Comparison of ENCODE assay signal across 32 cellular contexts in genomic region chr6:89522778-89523177, GRCh38.
"Had no signal": no experiment of that assay in that cellular context is flagged by ENCODE, and none has a peak within 500 bp of the region (broad histone marks: within the 10 kb centered on the region; RNA-seq: fewer than 3 reads in every experiment).

No MANE protein-coding gene starts in this region.

- H3K4me3 Mint-ChIP-seq: activated CD4-positive, alpha-beta T cell treated with anti-CD3 and anti-CD28 coated beads, Interleukin-2, amount 10 ng/mL, durations not matched to agents 24 days and 14 days; activated CD8-positive, alpha-beta T cell treated with anti-CD3 and anti-CD28 coated beads for 36 hours; activated naive CD4-positive, alpha-beta T cell treated with anti-CD3 and anti-CD28 coated beads, Interleukin-2, amount 10 ng/mL, durations not matched to agents 7 days and 5 days; activated naive CD8-positive, alpha-beta T cell; activated naive CD8-positive, alpha-beta T cell treated with anti-CD3 and anti-CD28 coated beads, Interleukin-2, amount 50 U/mL, for 24 hours; activated T-cell treated with anti-CD3 and anti-CD28 coated beads, Interleukin-2, amount 50 U/mL, for 24 hours; activated T-helper 1 cell treated with anti-CD3 and anti-CD28 coated beads, Interleukin-12 subunit alpha, Interleukin-12 subunit beta, Interleukin-2, Interleukin-4 antibody, amounts not matched to agents 30 ng/mL and 10 ng/mL and 1 ng/mL, durations not matched to agents 14 hours and 24 hours and 36 hours; brain had no signal

- H3K4me3 ChIP-seq: SJCRH30, SK-N-MC had no signal

- H3K27ac ChIP-seq: SJCRH30, SK-N-MC had no signal

- H3K9me3 Mint-ChIP-seq: activated CD8-positive, alpha-beta T cell treated with anti-CD3 and anti-CD28 coated beads for 36 hours; activated naive CD4-positive, alpha-beta T cell treated with anti-CD3 and anti-CD28 coated beads, Interleukin-2, amount 10 ng/mL, durations not matched to agents 7 days and 5 days; activated naive CD8-positive, alpha-beta T cell treated with anti-CD3 and anti-CD28 coated beads, Interleukin-2, amount 50 U/mL, for 24 hours; activated T-cell treated with anti-CD3 and anti-CD28 coated beads, Interleukin-2, amount 50 U/mL, for 24 hours; activated T-helper 1 cell treated with anti-CD3 and anti-CD28 coated beads, Interleukin-12 subunit alpha, Interleukin-12 subunit beta, Interleukin-2, Interleukin-4 antibody, amounts not matched to agents 30 ng/mL and 10 ng/mL and 1 ng/mL, durations not matched to agents 14 hours and 24 hours and 36 hours; brain had no signal

- H3K27ac Mint-ChIP-seq: activated CD4-positive, alpha-beta T cell treated with anti-CD3 and anti-CD28 coated beads, Interleukin-2, amount 10 ng/mL, durations not matched to agents 24 days and 14 days; activated CD8-positive, alpha-beta T cell treated with anti-CD3 and anti-CD28 coated beads for 36 hours; activated naive CD4-positive, alpha-beta T cell treated with anti-CD3 and anti-CD28 coated beads, Interleukin-2, amount 10 ng/mL, durations not matched to agents 7 days and 5 days; activated naive CD8-positive, alpha-beta T cell; activated naive CD8-positive, alpha-beta T cell treated with anti-CD3 and anti-CD28 coated beads, Interleukin-2, amount 50 U/mL, for 24 hours; activated T-cell treated with anti-CD3 and anti-CD28 coated beads, Interleukin-2, amount 50 U/mL, for 24 hours; activated T-helper 1 cell treated with anti-CD3 and anti-CD28 coated beads, Interleukin-12 subunit alpha, Interleukin-12 subunit beta, Interleukin-2, Interleukin-4 antibody, amounts not matched to agents 30 ng/mL and 10 ng/mL and 1 ng/mL, durations not matched to agents 14 hours and 24 hours and 36 hours; brain had no signal

- H3K27me3 Mint-ChIP-seq: activated CD8-positive, alpha-beta T cell treated with anti-CD3 and anti-CD28 coated beads for 36 hours; activated naive CD8-positive, alpha-beta T cell; activated naive CD8-positive, alpha-beta T cell treated with anti-CD3 and anti-CD28 coated beads, Interleukin-2, amount 50 U/mL, for 24 hours; activated T-cell treated with anti-CD3 and anti-CD28 coated beads, Interleukin-2, amount 50 U/mL, for 24 hours; brain had no signal

- H3K9me3 ChIP-seq: SJCRH30 had no signal

- ATAC-seq: activated CD8-positive, alpha-beta T cell treated with anti-CD3 and anti-CD28 coated beads for 36 hours; activated naive CD8-positive, alpha-beta T cell treated with anti-CD3 and anti-CD28 coated beads, Interleukin-2, amount 50 U/mL, for 24 hours; Panc1 had no signal

- H3K4me1 ChIP-seq: SJCRH30 had no signal

- H3K36me3 ChIP-seq: SJCRH30 had no signal

- H3K4me1 Mint-ChIP-seq: activated CD4-positive, alpha-beta T cell treated with anti-CD3 and anti-CD28 coated beads, Interleukin-2, amount 10 ng/mL, durations not matched to agents 24 days and 14 days; activated naive CD4-positive, alpha-beta T cell treated with anti-CD3 and anti-CD28 coated beads, Interleukin-2, amount 10 ng/mL, durations not matched to agents 7 days and 5 days; activated naive CD8-positive, alpha-beta T cell treated with anti-CD3 and anti-CD28 coated beads, Interleukin-2, amount 50 U/mL, for 24 hours had no signal

- H3K36me3 Mint-ChIP-seq: activated naive CD4-positive, alpha-beta T cell treated with anti-CD3 and anti-CD28 coated beads, Interleukin-2, amount 10 ng/mL, durations not matched to agents 7 days and 5 days; activated naive CD8-positive, alpha-beta T cell; brain had no signal

- DNase-seq: activated CD4-positive, alpha-beta T cell treated with anti-CD3 and anti-CD28 coated beads, Interleukin-2, amount 10 ng/mL, durations not matched to agents 24 days and 14 days; activated CD4-positive, alpha-beta T cell treated with anti-CD3 and anti-CD28 coated beads, Interleukin-2, amount 50 U/mL, for 4 hours; activated CD8-positive, alpha-beta T cell treated with anti-CD3 and anti-CD28 coated beads for 36 hours; activated gamma-delta T cell treated with Interleukin-2 at 50 U/mL for 16 hours; activated naive CD4-positive, alpha-beta T cell treated with anti-CD3 and anti-CD28 coated beads, Interleukin-2, amount 10 ng/mL, durations not matched to agents 7 days and 5 days; activated naive CD8-positive, alpha-beta T cell treated with anti-CD3 and anti-CD28 coated beads, Interleukin-2, amount 50 U/mL, for 24 hours; activated T-cell treated with anti-CD3 and anti-CD28 coated beads, Interleukin-2, amount 50 U/mL, for 24 hours; anterior cingulate cortex; caudate nucleus; cerebellar nuclear complex; Karpas-422; KBM-7; NCI-H1048; NCI-H1105 treated with DMSO at 0.1 percent for 48 hours; NCI-H1436; NCI-H1694; NCI-H1930; NCI-H2081 treated with DMSO at 0.1 percent for 48 hours; NCI-H2171 treated with DMSO at 0.1 percent for 48 hours; NCI-H2227 treated with DMSO at 0.1 percent for 48 hours; NCI-H446; NCI-H510A treated with DMSO at 0.1 percent for 48 hours; NCI-H526 treated with DMSO at 0.1 percent for 48 hours; NCI-H774; SHP77; SJCRH30; T1000 had no signal
